In genomic region chr6:43146228-43146627, GRCh38 we compare ENCODE assay signal across 29 cellular contexts.
"Had no signal": no experiment of that assay in that cellular context is flagged by ENCODE, and none has a peak within 500 bp of the region (broad histone marks: within the 10 kb centered on the region; RNA-seq: fewer than 3 reads in every experiment).

No MANE protein-coding gene starts in this region.

- H3K4me3 ChIP-seq: body of pancreas, cardiac muscle cell, coronary artery, dorsolateral prefrontal cortex, gastrocnemius medialis, left ventricle myocardium inferior, lung, pancreas, right atrium auricular region, thoracic aorta had no signal

- H3K36me3 ChIP-seq: gastrocnemius medialis, left ventricle myocardium inferior, pancreas, right atrium auricular region, thoracic aorta had no signal

- DNase-seq: activated CD4-positive, alpha-beta T cell treated with anti-CD3 and anti-CD28 coated beads for 36 hours; activated CD8-positive, alpha-beta memory T cell treated with anti-CD3 and anti-CD28 coated beads, Interleukin-2, amount 10 ng/mL, durations not matched to agents 7 days and 5 days; activated CD8-positive, alpha-beta T cell treated with anti-CD3 and anti-CD28 coated beads, Interleukin-2, amount 10 ng/mL, durations not matched to agents 7 days and 5 days; activated naive CD8-positive, alpha-beta T cell treated with anti-CD3 and anti-CD28 coated beads, Interleukin-2, amount 50 U/mL, for 24 hours; activated T-cell treated with anti-CD3 and anti-CD28 coated beads, Interleukin-2, amount 50 U/mL, for 48 hours; amygdala; body of pancreas; cerebellar nuclear complex; dorsolateral prefrontal cortex; effector memory CD4-positive, alpha-beta T cell; erythroblast; gastrocnemius medialis; glutamatergic neuron; islet precursor cell; left ventricle myocardium inferior; naive B cell; pancreas; stimulated activated CD4-positive, alpha-beta T cell treated with anti-CD3 and anti-CD28 coated beads, Interleukin-2, amount 100 ng/mL, for 48 hours; T-helper 2 cell; trophoblast cell had no signal

- H3K36me3 Mint-ChIP-seq: activated CD8-positive, alpha-beta memory T cell treated with anti-CD3 and anti-CD28 coated beads, Interleukin-2, amount 10 ng/mL, durations not matched to agents 7 days and 5 days; activated naive CD4-positive, alpha-beta T cell treated with anti-CD3 and anti-CD28 coated beads, Interleukin-2, amount 50 U/mL, for 24 hours; naive B cell had no signal

- H3K27ac ChIP-seq: body of pancreas, cardiac muscle cell, coronary artery, dorsolateral prefrontal cortex, left ventricle myocardium inferior, pancreas, right atrium auricular region, thoracic aorta had no signal

- H3K27me3 ChIP-seq: body of pancreas, cardiac muscle cell, dorsolateral prefrontal cortex, gastrocnemius medialis, pancreas, right atrium auricular region had no signal

- H3K9me3 Mint-ChIP-seq: activated naive CD4-positive, alpha-beta T cell treated with anti-CD3 and anti-CD28 coated beads, Interleukin-2, amount 50 U/mL, for 24 hours; activated naive CD8-positive, alpha-beta T cell treated with anti-CD3 and anti-CD28 coated beads, Interleukin-2, amount 50 U/mL, for 24 hours; activated T-helper 2 cell treated with anti-CD3 and anti-CD28 coated beads, Interferon-gamma antibody, Interleukin-2, Interleukin-4, amounts not matched to agents 10 μg/mL and 5 μg/mL and 100 μg/mL, durations not matched to agents 14 hours and 24 hours and 36 hours; naive B cell; stimulated activated naive CD8-positive, alpha-beta T cell treated with anti-CD3 and anti-CD28 coated beads, Interleukin-15, Interleukin-2, amounts not matched to agents 100 ng/mL and 50 ng/mL, for 24 hours; WTC11 had no signal

- H3K27me3 Mint-ChIP-seq: activated CD4-positive, alpha-beta T cell treated with anti-CD3 and anti-CD28 coated beads for 36 hours; activated naive CD4-positive, alpha-beta T cell treated with anti-CD3 and anti-CD28 coated beads, Interleukin-2, amount 50 U/mL, for 24 hours; activated naive CD8-positive, alpha-beta T cell treated with anti-CD3 and anti-CD28 coated beads, Interleukin-2, amount 50 U/mL, for 24 hours; naive B cell; stimulated activated naive CD8-positive, alpha-beta T cell treated with anti-CD3 and anti-CD28 coated beads, Interleukin-15, Interleukin-2, amounts not matched to agents 100 ng/mL and 50 ng/mL, for 24 hours had no signal

- H3K4me3 Mint-ChIP-seq: activated CD4-positive, alpha-beta T cell treated with anti-CD3 and anti-CD28 coated beads for 36 hours; activated CD8-positive, alpha-beta memory T cell treated with anti-CD3 and anti-CD28 coated beads, Interleukin-2, amount 10 ng/mL, durations not matched to agents 7 days and 5 days; activated CD8-positive, alpha-beta T cell treated with anti-CD3 and anti-CD28 coated beads, Interleukin-2, amount 10 ng/mL, durations not matched to agents 7 days and 5 days; activated naive CD4-positive, alpha-beta T cell treated with anti-CD3 and anti-CD28 coated beads, Interleukin-2, amount 50 U/mL, for 24 hours; activated naive CD8-positive, alpha-beta T cell treated with anti-CD3 and anti-CD28 coated beads, Interleukin-2, amount 50 U/mL, for 24 hours; naive B cell; stimulated activated naive CD8-positive, alpha-beta T cell treated with anti-CD3 and anti-CD28 coated beads, Interleukin-15, Interleukin-2, amounts not matched to agents 100 ng/mL and 50 ng/mL, for 24 hours; WTC11 had no signal

- H3K9me3 ChIP-seq: body of pancreas, gastrocnemius medialis, left ventricle myocardium inferior, pancreas, right atrium auricular region, thoracic aorta had no signal

- H3K27ac Mint-ChIP-seq: activated CD4-positive, alpha-beta T cell treated with anti-CD3 and anti-CD28 coated beads for 36 hours; activated CD8-positive, alpha-beta memory T cell treated with anti-CD3 and anti-CD28 coated beads, Interleukin-2, amount 10 ng/mL, durations not matched to agents 7 days and 5 days; activated CD8-positive, alpha-beta T cell treated with anti-CD3 and anti-CD28 coated beads, Interleukin-2, amount 10 ng/mL, durations not matched to agents 7 days and 5 days; activated naive CD4-positive, alpha-beta T cell treated with anti-CD3 and anti-CD28 coated beads, Interleukin-2, amount 50 U/mL, for 24 hours; activated naive CD8-positive, alpha-beta T cell treated with anti-CD3 and anti-CD28 coated beads, Interleukin-2, amount 50 U/mL, for 24 hours; activated T-helper 2 cell treated with anti-CD3 and anti-CD28 coated beads, Interferon-gamma antibody, Interleukin-2, Interleukin-4, amounts not matched to agents 10 μg/mL and 5 μg/mL and 100 μg/mL, durations not matched to agents 14 hours and 24 hours and 36 hours; stimulated activated naive CD8-positive, alpha-beta T cell treated with anti-CD3 and anti-CD28 coated beads, Interleukin-15, Interleukin-2, amounts not matched to agents 100 ng/mL and 50 ng/mL, for 24 hours; WTC11 had no signal
